Comparison of ENCODE assay signal across 14 cellular contexts in the genomic region with DNA sequence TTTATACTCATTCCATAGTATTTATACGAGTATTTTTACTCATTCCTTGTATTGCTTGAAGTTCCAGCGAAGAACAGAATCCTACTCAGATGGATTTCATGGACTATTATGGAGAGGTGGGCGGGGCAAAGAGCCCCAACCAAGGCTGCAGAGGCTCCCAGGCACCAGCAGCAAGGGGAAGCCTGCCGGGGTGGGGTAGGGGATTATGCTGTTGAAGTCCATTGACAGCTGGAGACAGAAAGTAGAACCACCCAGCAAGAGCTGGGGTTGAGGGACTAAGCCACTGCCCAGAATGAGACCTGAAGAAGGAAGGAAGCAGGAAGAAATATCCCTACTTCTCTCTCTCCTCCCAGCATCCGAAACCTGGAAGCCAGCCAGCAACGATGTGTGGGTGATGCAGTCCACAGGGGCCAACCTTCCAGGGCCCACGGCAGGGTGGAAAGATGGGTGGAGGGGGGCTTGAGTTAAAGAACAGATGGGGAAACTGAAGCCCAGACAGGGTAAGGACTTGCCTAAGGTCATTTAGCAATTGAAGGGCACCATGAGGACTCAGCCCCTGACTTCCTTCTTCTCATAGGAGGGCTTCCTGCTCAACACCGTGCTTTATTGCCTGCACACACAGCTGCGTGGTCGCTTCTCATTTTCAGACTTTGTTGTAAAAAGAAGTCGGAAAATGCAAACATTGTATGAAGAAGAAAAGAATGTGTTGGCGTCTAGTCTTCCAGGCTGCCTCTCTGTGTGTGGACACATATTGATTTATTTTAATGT. TPM values are rescaled to one million over a fixed set of nuclear protein-coding genes. Genes with fewer than 3 reads are reported as not detected.
DNase-seq lines count a peak whose midpoint lies in the region; ATAC-seq, FAIRE-seq and TF ChIP-seq lines count a peak whose summit lies in the region.
"Had no signal": no experiment of that assay in that cellular context is flagged by ENCODE, and none has a peak within 500 bp of the region (broad histone marks: within the 10 kb centered on the region; RNA-seq: fewer than 3 reads in every experiment).

No MANE protein-coding gene starts in this region.

- no peaks in the 10 kb centered on the region for H3K27me3 ChIP-seq in BLaER1

- no peak for DNase-seq in GM12891 (ENCODE audit: insufficient read length, low spot score)
- peak; percentile 53 for DNase-seq in NOMO-1 treated with dmso at 0.1 percent for 144 hours (lab: John Stamatoyannopoulos, UW; ENCODE audit: unreplicated experiment)
- DNase-seq in germinal center (ENCODE audit: low spot score), result peak; percentile 19
- DNase-seq in KG1 (lab: John Stamatoyannopoulos, UW), result no peak
- DNase-seq: activated T-cell treated with anti-CD3 and anti-CD28 coated beads for 4 hours; amniotic stem cell; C1 segment of cervical spinal cord; dermis blood vessel endothelial cell; stimulated activated naive CD8-positive, alpha-beta T cell treated with anti-CD3 and anti-CD28 coated beads, Interleukin-15, Interleukin-2, amounts not matched to agents 100 U/mL and 50 U/mL, for 24 hours had no signal

- no peak overlapping the region for H3K9ac ChIP-seq in BLaER1

- 0 out of 2 replicates have a peak overlapping the region, but pooled peaks have one; percentile 36 for H3K27ac ChIP-seq in BLaER1

- no peaks in the 10 kb centered on the region for H4K20me1 ChIP-seq in BLaER1

- FAIRE-seq in GM12891 (lab: Jason Lieb, UNC), result no peak

- TF ChIP-seq POLR2A in GM12891 (IDR thresholded peaks at IDR 0.05; ENCODE audit: low read depth, low read length), result no peak

- H3K4me2 ChIP-seq in BLaER1, result peak overlapping the region; percentile 52

- H3K4me1 ChIP-seq in BLaER1, result peaks cover 42% of the 10 kb centered on the region

- no peaks in the 10 kb centered on the region for H3K36me3 ChIP-seq in BLaER1

- no peaks in the 10 kb centered on the region for H3K9me3 ChIP-seq in BLaER1
- H3K9me3 ChIP-seq: mucosa of descending colon had no signal

- ATAC-seq in GM18873 (IDR thresholded peaks at IDR 0.05; ENCODE audit: low FRiP score, unreplicated experiment) (no peak), GM21717 (IDR thresholded peaks at IDR 0.05; ENCODE audit: unreplicated experiment) (no peak), GM19328 (IDR thresholded peaks at IDR 0.05; ENCODE audit: unreplicated experiment) (no peak)

- no peak overlapping the region for H3K4me3 ChIP-seq in BLaER1
- H3K4me3 ChIP-seq: mucosa of descending colon had no signal

TF ChIP-seq in GM12891, 5 proteins besides CTCF, POLR2A, EP300 and RAD21:
- no peak for TF ChIP-seq TAF1 (IDR thresholded peaks at IDR 0.05; ENCODE audit: low read depth, low read length)
- TF ChIP-seq POU2F2 (IDR thresholded peaks at IDR 0.05; ENCODE audit: low read depth, low read length), result no peak
- TF ChIP-seq PAX5 (IDR thresholded peaks at IDR 0.05; ENCODE audit: insufficient read depth, low read length, severe bottlenecking), result no peak
- TF ChIP-seq SPI1 (IDR thresholded peaks at IDR 0.05; ENCODE audit: low read depth, low read length), result peak; percentile 31; the same call in 1 of the 2 replicates
TF ChIP-seq in GM12891: peak in this region for 1.

RNA-seq across cellular contexts. Expression of gene GTSF1L, which starts 18.3 kb away (rescaled TPM):
- polyA plus RNA-seq in GM12891 (2012; ENCODE audit: low read depth, missing spikeins), result 0.12 TPM

Comparison
In these comparisons a context has a peak if more than half of its experiments do, and no peak if none do; other contexts are left out.
1. DNase-seq: peak in NOMO-1 treated with dmso at 0.1 percent for 144 hours (single experiment) and germinal center (single experiment); none in GM12891 (single experiment) and KG1 (single experiment).